ENCODE assay signal across 8 cellular contexts in genomic region chr1:151993734-151994496, GRCh38.
DNase-seq lines count a peak whose midpoint lies in the region; ATAC-seq lines count a peak whose summit lies in the region.

TSS of gene S100A10 (minus strand) at chr1:151993859. CDS start at chr1:151986230, 7,629 bp downstream.

- H3K27ac ChIP-seq in epithelial cell of prostate = peak within 1 kb of the TSS; percentile 100
- H3K27ac ChIP-seq in mucosa of rectum (ENCODE audit: low read depth in 2 of 2, low read length in 2 of 2) = peak within 1 kb of the TSS; percentile 99

- H3K4me1 ChIP-seq in NT2/D1 (ENCODE audit: insufficient read depth, insufficient read length) = peaks cover 6% of the 10 kb centered on the region
- peaks cover 44 to 47% of the 10 kb centered on the region in 2 donors for H3K4me1 ChIP-seq in mucosa of rectum (ENCODE audit: control insufficient read depth in 2 of 2, insufficient read depth in 2 of 2, low read length in 2 of 2)

- peaks cover 0 to 9% of the 10 kb centered on the region in 2 donors for H3K27me3 Mint-ChIP-seq in stimulated activated naive B cell treated with anti-CD40 and anti-IgM and Interleukin-4, amounts not matched to agents 10 μg/mL and 1 μg/mL and 100 μg/mL, for 72 hours

- H3K27me3 ChIP-seq in NT2/D1 (ENCODE audit: insufficient read depth, insufficient read length) (peaks cover 5% of the 10 kb centered on the region), mucosa of rectum (ENCODE audit: control insufficient read depth in 2 of 2, insufficient read depth in 2 of 2, low read length in 2 of 2) (no peaks in the 10 kb centered on the region)

- peak within 1 kb of the TSS; percentile 92 for H3K4me3 ChIP-seq in NT2/D1 (ENCODE audit: insufficient read length, low read depth)
- H3K4me3 ChIP-seq in mucosa of rectum (ENCODE audit: low read length in 2 of 2) = peak within 1 kb of the TSS; percentile 91 to 98

- H3K36me3 Mint-ChIP-seq in stimulated activated naive B cell treated with anti-CD40 and anti-IgM and Interleukin-4, amounts not matched to agents 10 μg/mL and 1 μg/mL and 100 μg/mL, for 72 hours = no peaks in the 10 kb centered on the region

- ATAC-seq in stimulated activated naive B cell treated with anti-CD40 and anti-IgM and Interleukin-4, amounts not matched to agents 10 μg/mL and 1 μg/mL and 100 μg/mL, for 72 hours (replicated peaks) = peak; percentile 70 to 71

- peaks cover 29% of the 10 kb centered on the region for H3K36me3 ChIP-seq in NT2/D1 (ENCODE audit: insufficient read depth, insufficient read length, low read length)
- peaks cover 2 to 4% of the 10 kb centered on the region in 2 donors for H3K36me3 ChIP-seq in mucosa of rectum (ENCODE audit: control insufficient read depth in 2 of 2, insufficient read depth in 2 of 2, low read length in 2 of 2)

- H3K4me1 Mint-ChIP-seq in stimulated activated naive B cell treated with anti-CD40 and anti-IgM and Interleukin-4, amounts not matched to agents 10 μg/mL and 1 μg/mL and 100 μg/mL, for 72 hours = peaks cover 13 to 36% of the 10 kb centered on the region in 2 donors

- H3K4me3 Mint-ChIP-seq in stimulated activated naive B cell treated with anti-CD40 and anti-IgM and Interleukin-4, amounts not matched to agents 10 μg/mL and 1 μg/mL and 100 μg/mL, for 72 hours = peak within 1 kb of the TSS; percentile 95 to 96

- peak within 1 kb of the TSS; percentile 96 for H3K27ac Mint-ChIP-seq in stimulated activated naive B cell treated with anti-CD40 and anti-IgM and Interleukin-4, amounts not matched to agents 10 μg/mL and 1 μg/mL and 100 μg/mL, for 72 hours

- H3K9me3 ChIP-seq in NT2/D1 (ENCODE audit: insufficient read depth, low read length) = no peaks in the 10 kb centered on the region
- H3K9me3 ChIP-seq in mucosa of rectum (ENCODE audit: control insufficient read depth in 2 of 2, low read length in 2 of 2) = no peaks in the 10 kb centered on the region

- no peaks in the 10 kb centered on the region for H3K9me3 Mint-ChIP-seq in stimulated activated naive B cell treated with anti-CD40 and anti-IgM and Interleukin-4, amounts not matched to agents 10 μg/mL and 1 μg/mL and 100 μg/mL, for 72 hours

- H3K9ac ChIP-seq in NT2/D1 (ENCODE audit: insufficient read length, low read depth) = peak within 1 kb of the TSS; percentile 96
- H3K9ac ChIP-seq in mucosa of rectum (ENCODE audit: low read depth in 1 of 2, low read length in 2 of 2) = peak within 1 kb of the TSS; percentile 95 to 99

- peak; percentile 29 for DNase-seq in NCI-H146 (lab: John Stamatoyannopoulos, UW)
- DNase-seq in NCI-H146 treated with DMSO at 0.1 percent for 48 hours (lab: John Stamatoyannopoulos, UW; ENCODE audit: unreplicated experiment) = no peak
- DNase-seq in NT2/D1 (ENCODE audit: low read depth, low spot score) = no peak
- peak; percentile 48 for DNase-seq in activated T-cell treated with anti-CD3 and anti-CD28 coated beads for 24 hours (ENCODE audit: low read depth)
- no peak for DNase-seq in epithelial cell of prostate (ENCODE audit: low read depth, low spot score)
- DNase-seq in stimulated activated naive B cell treated with anti-CD40 and anti-IgM and Interleukin-4, amounts not matched to agents 10 μg/mL and 1 μg/mL and 100 μg/mL, for 72 hours = peak; percentile 42
- DNase-seq in NCI-H1048 (lab: John Stamatoyannopoulos, UW) = no peak

Comparison
In these comparisons a context has a peak if more than half of its experiments do, and no peak if none do; other contexts are left out.
1. DNase-seq: peak in NCI-H146 (single experiment), activated T-cell treated with anti-CD3 and anti-CD28 coated beads for 24 hours (single experiment) and stimulated activated naive B cell treated with anti-CD40 and anti-IgM and Interleukin-4, amounts not matched to agents 10 μg/mL and 1 μg/mL and 100 μg/mL, for 72 hours (single experiment); none in NCI-H146 treated with DMSO at 0.1 percent for 48 hours (single experiment), NT2/D1 (single experiment), epithelial cell of prostate (single experiment) and NCI-H1048 (single experiment).